ENCODE assay signal across 19 cellular contexts in genomic region chr11:124935548-124936514, GRCh38. TPM values are rescaled to one million over a fixed set of nuclear protein-coding genes. Genes with fewer than 3 reads are reported as not detected.
A peak's percentile ranks its signal among the peaks of the same experiment; 100 is the strongest.
DNase-seq lines count a peak whose midpoint lies in the region; ATAC-seq and TF ChIP-seq lines count a peak whose summit lies in the region.
"Had no signal": no experiment of that assay in that cellular context is flagged by ENCODE, and none has a peak within 500 bp of the region (broad histone marks: within the 10 kb centered on the region; RNA-seq: fewer than 3 reads in every experiment).

Gene HEPACAM, minus strand, starts transcription at chr11:124936047. Its CDS starts 41 bp downstream, at chr11:124936006.

- no peak within 1 kb of the TSS for H3K4me3 Mint-ChIP-seq in endodermal cell
- H3K4me3 Mint-ChIP-seq: central memory CD8-positive, alpha-beta T cell; effector memory CD8-positive, alpha-beta T cell had no signal

- no peaks in the 10 kb centered on the region for H3K27me3 ChIP-seq in RWPE2 (ENCODE audit: insufficient read depth, poor library complexity, severe bottlenecking)
- peaks cover 32% of the 10 kb centered on the region for H3K27me3 ChIP-seq in endodermal cell (ENCODE audit: control insufficient read depth, insufficient read depth, low read length, poor library complexity, severe bottlenecking)
- H3K27me3 ChIP-seq in subcutaneous abdominal adipose tissue (ENCODE audit: control insufficient read depth in 5 of 5, insufficient read depth in 4 of 5, low read length in 5 of 5) = no peaks in the 10 kb centered on the region
- H3K27me3 ChIP-seq: right atrium auricular region, thyroid gland had no signal

- 89 to 92% methylated on average over 13 to 18 of the region's 18 CpGs for WGBS in endodermal cell (ENCODE audit: insufficient coverage in 1 of 2, insufficient read length in 1 of 2), 2 experiments

- no peak for ATAC-seq in RWPE2 (ENCODE audit: low read depth)
- no peak for ATAC-seq in GM19452 (IDR thresholded peaks at IDR 0.05; ENCODE audit: unreplicated experiment)
- ATAC-seq in HG02763 (IDR thresholded peaks at IDR 0.05; ENCODE audit: unreplicated experiment) = no peak
- ATAC-seq in GM19035 (IDR thresholded peaks at IDR 0.05; ENCODE audit: unreplicated experiment) = no peak
- ATAC-seq: effector memory CD8-positive, alpha-beta T cell; heart right ventricle had no signal

- no peak within 1 kb of the TSS for H3K27ac Mint-ChIP-seq in endodermal cell
- H3K27ac Mint-ChIP-seq: effector memory CD8-positive, alpha-beta T cell; nephron had no signal

- H3K36me3 ChIP-seq in RWPE2 (ENCODE audit: low read depth) (no peaks in the 10 kb centered on the region), endodermal cell (ENCODE audit: control insufficient read depth, insufficient read depth, low read length) (no peaks in the 10 kb centered on the region), subcutaneous abdominal adipose tissue (ENCODE audit: control insufficient read depth in 5 of 5, insufficient read depth in 5 of 5, low read length in 5 of 5) (no peaks in the 10 kb centered on the region)
- H3K36me3 ChIP-seq: heart right ventricle, right atrium auricular region, thyroid gland had no signal

- TF ChIP-seq CTCF in RWPE2 (IDR thresholded peaks at IDR 0.05; ENCODE audit: poor library complexity, severe bottlenecking) = peak; percentile 2
- peak; percentile 9 for TF ChIP-seq CTCF in endodermal cell (conservative IDR thresholded peaks at IDR 0.05)

- no peaks in the 10 kb centered on the region for H3K36me3 Mint-ChIP-seq in endodermal cell (ENCODE audit: low read depth)

- H3K27me3 Mint-ChIP-seq in endodermal cell (ENCODE audit: insufficient read depth) = peaks cover 30% of the 10 kb centered on the region
- H3K27me3 Mint-ChIP-seq: central memory CD8-positive, alpha-beta T cell had no signal

- H3K4me3 ChIP-seq in RWPE2 (ENCODE audit: severe bottlenecking) (no peak within 1 kb of the TSS), endodermal cell (ENCODE audit: low read length) (no peak within 1 kb of the TSS), subcutaneous abdominal adipose tissue (ENCODE audit: low read depth in 1 of 5, low read length in 5 of 5) (peak within 1 kb of the TSS; percentile 31 to 84 (median 62))
- H3K4me3 ChIP-seq: heart right ventricle, right atrium auricular region, thyroid gland had no signal

- H3K27ac ChIP-seq in RWPE2 (ENCODE audit: poor library complexity, severe bottlenecking) = no peak within 1 kb of the TSS
- no peak within 1 kb of the TSS for H3K27ac ChIP-seq in endodermal cell (ENCODE audit: low read depth, low read length)
- H3K27ac ChIP-seq in subcutaneous abdominal adipose tissue (ENCODE audit: low read depth, low read length) = peak within 1 kb of the TSS; percentile 95
- H3K27ac ChIP-seq: heart right ventricle, right atrium auricular region, thyroid gland had no signal

- H3K9ac ChIP-seq in endodermal cell (ENCODE audit: extremely low read depth, low read length, poor library complexity, severe bottlenecking) (no peak within 1 kb of the TSS), subcutaneous abdominal adipose tissue (ENCODE audit: low read length in 5 of 5) (peak within 1 kb of the TSS in 4 of 5 donors; percentile 25 to 81 (median 50))

- DNase-seq in RWPE2 (ENCODE audit: low spot score) = no peak
- no peak for DNase-seq in endodermal cell
- no peak for DNase-seq in mesenteric fat pad (ENCODE audit: low spot score)
- DNase-seq in activated naive CD4-positive, alpha-beta T cell treated with Interleukin-2 at 50 U/mL for 16 hours = no peak
- DNase-seq: activated CD4-positive, alpha-beta T cell treated with anti-CD3 and anti-CD28 coated beads for 4 hours; effector memory CD8-positive, alpha-beta T cell; heart right ventricle; NCI-H2107; NCI-H510A treated with DMSO at 0.1 percent for 48 hours; stimulated activated CD4-positive, alpha-beta T cell treated with anti-CD3 and anti-CD28 coated beads, Interleukin-15, amount 100 ng/mL, for 24 hours; thyroid gland had no signal

- H3K4me1 Mint-ChIP-seq in endodermal cell = no peaks in the 10 kb centered on the region
- H3K4me1 Mint-ChIP-seq: nephron had no signal

- H3K9me3 ChIP-seq in RWPE2 (ENCODE audit: severe bottlenecking) (no peaks in the 10 kb centered on the region), endodermal cell (ENCODE audit: control insufficient read depth, low read length) (no peaks in the 10 kb centered on the region), subcutaneous abdominal adipose tissue (ENCODE audit: control insufficient read depth in 5 of 5, low read length in 5 of 5) (no peaks in the 10 kb centered on the region)
- H3K9me3 ChIP-seq: heart right ventricle, right atrium auricular region, thyroid gland had no signal

- H3K4me1 ChIP-seq in RWPE2 (ENCODE audit: insufficient read depth, poor library complexity, severe bottlenecking) = no peaks in the 10 kb centered on the region
- H3K4me1 ChIP-seq in endodermal cell (ENCODE audit: control insufficient read depth, insufficient read depth, low read length) = no peaks in the 10 kb centered on the region
- H3K4me1 ChIP-seq in subcutaneous abdominal adipose tissue (ENCODE audit: control insufficient read depth in 5 of 5, insufficient read depth in 5 of 5, low read length in 5 of 5) = peaks cover 0 to 48% (median 30%) of the 10 kb centered on the region in 5 donors
- H3K4me1 ChIP-seq: heart right ventricle, right atrium auricular region, thyroid gland had no signal

- no peaks in the 10 kb centered on the region for H3K9me3 Mint-ChIP-seq in endodermal cell
- H3K9me3 Mint-ChIP-seq: central memory CD8-positive, alpha-beta T cell; effector memory CD8-positive, alpha-beta T cell; nephron had no signal

RNA-seq across cellular contexts. Expression of gene HEPACAM, which starts in this region (rescaled TPM):
- total RNA-seq in endodermal cell (not detected), mesenteric fat pad (33.4 TPM)
- not detected for polyA plus RNA-seq in endodermal cell (2013, experiment 1 of 2)
- not detected for polyA plus RNA-seq in endodermal cell (2013, experiment 2 of 2)
- polyA plus RNA-seq: keratinocyte had no signal

Comparison
In these comparisons a context has a peak if more than half of its experiments do, and no peak if none do; other contexts are left out.
1. RNA of gene HEPACAM (total RNA-seq): 33.4 TPM in mesenteric fat pad (single experiment); not detected in endodermal cell; every median in the first group is over 10 times any median in the second.
2. H3K4me3 ChIP-seq: peak in subcutaneous abdominal adipose tissue (5 of 5); none in RWPE2 (single experiment) and endodermal cell (single experiment).